ENCODE assay signal across 17 cellular contexts in genomic region chr13:112592647-112593046, GRCh38.
"Had no signal": no experiment of that assay in that cellular context is flagged by ENCODE, and none has a peak within 500 bp of the region (broad histone marks: within the 10 kb centered on the region; RNA-seq: fewer than 3 reads in every experiment).

No MANE protein-coding gene starts in this region.

- H3K36me3 ChIP-seq: esophagus squamous epithelium, gastroesophageal sphincter, ovary, thoracic aorta had no signal

- H3K27ac ChIP-seq: esophagus squamous epithelium, gastroesophageal sphincter, ovary, thoracic aorta had no signal

- H3K4me2 ChIP-seq: smooth muscle cell had no signal

- H3K9me3 Mint-ChIP-seq: dendritic cell treated with granulocyte-macrophage colony-stimulating factor and Interleukin-4, amounts not matched to agents 40 ng/mL and 50 ng/mL, for 4 days; effector memory CD8-positive, alpha-beta T cell; natural killer cell had no signal

- DNase-seq: cerebellar nuclear complex; effector memory CD8-positive, alpha-beta T cell; esophagus squamous epithelium; foreskin fibroblast; natural killer cell; nucleus accumbens; ovary; right cardiac atrium; stimulated activated CD4-positive, alpha-beta T cell treated with anti-CD3 and anti-CD28 coated beads, Interleukin-4, amount 100 ng/mL, for 24 hours; stimulated activated naive B cell treated with anti-CD40 and anti-IgM and Interleukin-4, amounts not matched to agents 10 μg/mL and 1 μg/mL and 100 μg/mL, for 72 hours; stimulated activated naive CD8-positive, alpha-beta T cell treated with anti-CD3 and anti-CD28 coated beads, Interleukin-15, amount 100 ng/mL, for 72 hours; trophoblast cell had no signal

- H3K4me3 ChIP-seq: esophagus squamous epithelium, gastroesophageal sphincter, ovary, smooth muscle cell, thoracic aorta had no signal

- H3K27ac Mint-ChIP-seq: dendritic cell treated with granulocyte-macrophage colony-stimulating factor and Interleukin-4, amounts not matched to agents 40 ng/mL and 50 ng/mL, for 4 days; effector memory CD8-positive, alpha-beta T cell; natural killer cell; stimulated activated naive B cell treated with anti-CD40 and anti-IgM and Interleukin-4, amounts not matched to agents 10 μg/mL and 1 μg/mL and 100 μg/mL, for 72 hours had no signal

- H3K4me3 Mint-ChIP-seq: dendritic cell treated with granulocyte-macrophage colony-stimulating factor and Interleukin-4, amounts not matched to agents 40 ng/mL and 50 ng/mL, for 4 days; effector memory CD8-positive, alpha-beta T cell; natural killer cell; neural crest cell; stimulated activated naive B cell treated with anti-CD40 and anti-IgM and Interleukin-4, amounts not matched to agents 10 μg/mL and 1 μg/mL and 100 μg/mL, for 72 hours; stimulated activated naive CD8-positive, alpha-beta T cell treated with anti-CD3 and anti-CD28 coated beads, Interleukin-15, amount 100 ng/mL, for 72 hours had no signal

- H3K36me3 Mint-ChIP-seq: natural killer cell had no signal

- ATAC-seq: effector memory CD8-positive, alpha-beta T cell; gastroesophageal sphincter; natural killer cell; right cardiac atrium; stimulated activated naive B cell treated with anti-CD40 and anti-IgM and Interleukin-4, amounts not matched to agents 10 μg/mL and 1 μg/mL and 100 μg/mL, for 72 hours; stimulated activated naive CD8-positive, alpha-beta T cell treated with anti-CD3 and anti-CD28 coated beads, Interleukin-15, amount 100 ng/mL, for 72 hours had no signal

- H3K9me3 ChIP-seq: esophagus squamous epithelium, gastroesophageal sphincter, ovary, thoracic aorta had no signal

- H3K27me3 ChIP-seq: esophagus squamous epithelium, gastroesophageal sphincter, ovary had no signal
